In genomic region chr10:71736570-71737355, GRCh38 we compare ENCODE assay signal across 1 cellular context.
TF ChIP-seq lines count a peak whose summit lies in the region.

No MANE protein-coding gene starts in this region.

TF ChIP-seq in K562, 482 proteins besides CTCF, POLR2A, EP300 and RAD21:
- no peak for TF ChIP-seq MLLT1 (IDR thresholded peaks at IDR 0.05)
- TF ChIP-seq EZH2 (IDR thresholded peaks at IDR 0.05; ENCODE audit: borderline replicate concordance, low read depth, low read length) = no peak
- no peak for TF ChIP-seq HLTF (IDR thresholded peaks at IDR 0.05)
- TF ChIP-seq EGR1 (conservative IDR thresholded peaks at IDR 0.05) = no peak
- no peak for TF ChIP-seq POU5F1 (IDR thresholded peaks at IDR 0.05; ENCODE audit: borderline replicate concordance, low read depth, low read length, partially characterized antibody)
- no peak for TF ChIP-seq KDM5B (IDR thresholded peaks at IDR 0.05; ENCODE audit: insufficient replicate concordance, low read depth, low read length)
- TF ChIP-seq BCL6 (CRISPR knock-in tag; IDR thresholded peaks at IDR 0.05) = no peak
- TF ChIP-seq SIRT6 (IDR thresholded peaks at IDR 0.05; ENCODE audit: low read depth, low read length) = no peak
